ENCODE assay signal across 8 cellular contexts in genomic region chr4:145619639-145619996, GRCh38. TPM values are rescaled to one million over a fixed set of nuclear protein-coding genes. Genes with fewer than 3 reads are reported as not detected.
A peak's percentile ranks its signal among the peaks of the same experiment; 100 is the strongest.
DNase-seq lines count a peak whose midpoint lies in the region; ATAC-seq and TF ChIP-seq lines count a peak whose summit lies in the region.

No MANE protein-coding gene starts in this region.

- H3K9me3 Mint-ChIP-seq in activated CD4-positive, alpha-beta T cell treated with anti-CD3 and anti-CD28 coated beads, Interleukin-2, amount 10 ng/mL, durations not matched to agents 7 days and 5 days: peaks cover 6% of the 10 kb centered on the region

- peak; percentile 30 for DNase-seq in GM03348 (ENCODE audit: low spot score)
- DNase-seq in Jurkat, Clone E6-1 (ENCODE audit: low read depth, low spot score): no peak
- DNase-seq in activated CD4-positive, alpha-beta T cell treated with anti-CD3 and anti-CD28 coated beads, Interleukin-2, amount 10 ng/mL, durations not matched to agents 7 days and 5 days: peak; percentile 70
- peak; percentile 54 for DNase-seq in epithelial cell of esophagus (ENCODE audit: low read depth)
- peak; percentile 66 for DNase-seq in myocyte (ENCODE audit: low read depth)
- DNase-seq in stromal cell of bone marrow (ENCODE audit: low read depth): peak; percentile 44
- DNase-seq in GM19240 (ENCODE audit: insufficient read length, low spot score): no peak

- POLR2A ChIA-PET in activated CD4-positive, alpha-beta T cell treated with anti-CD3 and anti-CD28 coated beads, Interleukin-2, amount 10 ng/mL, durations not matched to agents 7 days and 5 days (lab: Charles Lee): no interaction called here

- H3K36me3 Mint-ChIP-seq in activated CD4-positive, alpha-beta T cell treated with anti-CD3 and anti-CD28 coated beads, Interleukin-2, amount 10 ng/mL, durations not matched to agents 7 days and 5 days (ENCODE audit: low read depth): peaks cover 26% of the 10 kb centered on the region

- peak overlapping the region; percentile 100 for H3K27ac Mint-ChIP-seq in activated CD4-positive, alpha-beta T cell treated with anti-CD3 and anti-CD28 coated beads, Interleukin-2, amount 10 ng/mL, durations not matched to agents 7 days and 5 days

- peaks cover under 1% of the 10 kb centered on the region for H3K27me3 Mint-ChIP-seq in activated CD4-positive, alpha-beta T cell treated with anti-CD3 and anti-CD28 coated beads, Interleukin-2, amount 10 ng/mL, durations not matched to agents 7 days and 5 days

- peaks cover 46% of the 10 kb centered on the region for H3K4me1 Mint-ChIP-seq in activated CD4-positive, alpha-beta T cell treated with anti-CD3 and anti-CD28 coated beads, Interleukin-2, amount 10 ng/mL, durations not matched to agents 7 days and 5 days

- peak; percentile 50 for ATAC-seq in GM21723 (IDR thresholded peaks at IDR 0.05; ENCODE audit: unreplicated experiment)

- peak overlapping the region; percentile 88 for H3K4me3 ChIP-seq in Jurkat, Clone E6-1 (ENCODE audit: low read length)
- H3K4me3 ChIP-seq in epithelial cell of esophagus (ENCODE audit: low read length): peak overlapping the region; percentile 89

- peak overlapping the region; percentile 97 for H3K4me3 Mint-ChIP-seq in activated CD4-positive, alpha-beta T cell treated with anti-CD3 and anti-CD28 coated beads, Interleukin-2, amount 10 ng/mL, durations not matched to agents 7 days and 5 days

- CTCF ChIA-PET in activated CD4-positive, alpha-beta T cell treated with anti-CD3 and anti-CD28 coated beads, Interleukin-2, amount 10 ng/mL, durations not matched to agents 7 days and 5 days (lab: Charles Lee): interaction anchor here (0.9 kb wide), 2 partner anchors 10 to 435 kb away, joined by 3 read pairs; no protein-coding TSS in a partner anchor

- TF ChIP-seq CTCF in epithelial cell of esophagus (IDR thresholded peaks at IDR 0.05; ENCODE audit: insufficient read depth, low read depth, low read length, missing control alignments): no peak

RNA-seq across cellular contexts. Expression of gene MMAA, which starts 0.4 kb away (rescaled TPM):
- polyA plus RNA-seq in Jurkat, Clone E6-1 (2012; ENCODE audit: insufficient read depth, insufficient read length): 22.9 TPM
- total RNA-seq in activated CD4-positive, alpha-beta T cell treated with anti-CD3 and anti-CD28 coated beads, Interleukin-2, amount 10 ng/mL, durations not matched to agents 7 days and 5 days: 10 to 100 TPM in 1 of 2 experiments, 1 to 10 TPM in 1; 8.7 to 10.3 TPM
- 4.7 and 9.5 TPM in 2 replicates for total RNA-seq in myocyte
- polyA plus RNA-seq in myocyte (2012): 5.3 TPM

Comparison
In these comparisons a context has a peak if more than half of its experiments do, and no peak if none do; other contexts are left out.
1. DNase-seq: peak in GM03348 (single experiment), activated CD4-positive, alpha-beta T cell treated with anti-CD3 and anti-CD28 coated beads, Interleukin-2, amount 10 ng/mL, durations not matched to agents 7 days and 5 days (single experiment), epithelial cell of esophagus (single experiment), myocyte (single experiment) and stromal cell of bone marrow (single experiment); none in Jurkat, Clone E6-1 (single experiment) and GM19240 (single experiment).